In genomic region chr16:85249830-85250455, GRCh38 we compare ENCODE assay signal across 15 cellular contexts.
"Had no signal": no experiment of that assay in that cellular context is flagged by ENCODE, and none has a peak within 500 bp of the region (broad histone marks: within the 10 kb centered on the region; RNA-seq: fewer than 3 reads in every experiment).

No MANE protein-coding gene starts in this region.

- H3K9me3 ChIP-seq: gastroesophageal sphincter, mucosa of descending colon, tibial artery, vagina had no signal

- FAIRE-seq: astrocyte had no signal

- H3K4me3 ChIP-seq: gastroesophageal sphincter, mucosa of descending colon, tibial artery, vagina had no signal

- ATAC-seq: activated naive CD8-positive, alpha-beta T cell treated with anti-CD3 and anti-CD28 coated beads, Interleukin-2, amount 50 U/mL, for 24 hours; effector memory CD8-positive, alpha-beta T cell; gastroesophageal sphincter; mucosa of descending colon; naive thymus-derived CD4-positive, alpha-beta T cell; stimulated activated memory B cell treated with anti-CD40 and anti-IgM and Interleukin-4, amounts not matched to agents 10 μg/mL and 1 μg/mL and 100 μg/mL, for 72 hours had no signal

- H3K27ac ChIP-seq: gastroesophageal sphincter, parathyroid adenoma, tibial artery, vagina had no signal

- DNase-seq: activated CD4-positive, CD25-positive, alpha-beta regulatory T cell treated with anti-CD3 and anti-CD28 coated beads, Interleukin-2, amount 50 U/mL, for 72 hours; activated naive CD4-positive, alpha-beta T cell treated with anti-CD3 and anti-CD28 coated beads for 36 hours; activated naive CD8-positive, alpha-beta T cell treated with anti-CD3 and anti-CD28 coated beads, Interleukin-2, amount 50 U/mL, for 24 hours; dermis blood vessel endothelial cell; effector memory CD8-positive, alpha-beta T cell; islet precursor cell; mucosa of descending colon; naive thymus-derived CD4-positive, alpha-beta T cell; T-helper 9 cell; tibial artery had no signal

- H2AFZ ChIP-seq: parathyroid adenoma had no signal

- H3K9ac ChIP-seq: parathyroid adenoma had no signal

- H3K27me3 ChIP-seq: gastroesophageal sphincter, vagina had no signal

- H3K36me3 ChIP-seq: gastroesophageal sphincter, tibial artery, vagina had no signal
